ENCODE assay signal across 18 cellular contexts in the genomic region with DNA sequence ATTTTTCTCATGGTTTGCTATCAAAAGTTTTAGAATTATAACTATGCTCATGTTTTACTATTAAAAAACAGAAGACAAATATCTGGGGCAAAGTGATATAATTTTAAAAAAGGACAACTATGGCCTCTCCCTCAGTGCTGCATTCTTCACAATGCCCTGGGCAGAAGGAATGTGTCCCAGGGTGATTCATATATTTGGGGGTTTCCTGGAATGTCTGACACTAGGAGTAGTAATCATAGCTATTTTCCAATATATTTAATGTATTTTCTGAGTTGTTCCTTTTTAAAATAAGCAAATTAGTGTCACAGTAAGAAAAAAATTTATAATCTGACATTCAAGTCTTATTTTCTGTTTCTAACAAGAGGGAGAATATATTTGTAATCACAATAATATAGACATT.
DNase-seq lines count a peak whose midpoint lies in the region; ATAC-seq and TF ChIP-seq lines count a peak whose summit lies in the region.
"Had no signal": no experiment of that assay in that cellular context is flagged by ENCODE, and none has a peak within 500 bp of the region (broad histone marks: within the 10 kb centered on the region; RNA-seq: fewer than 3 reads in every experiment).

No MANE protein-coding gene starts in this region.

- H3K27ac ChIP-seq in RWPE2 (ENCODE audit: poor library complexity, severe bottlenecking) = peak overlapping the region; percentile 25
- H3K27ac ChIP-seq in body of pancreas = no peak overlapping the region
- H3K27ac ChIP-seq in right cardiac atrium (ENCODE audit: low read length) = no peak overlapping the region
- H3K27ac ChIP-seq: prostate gland had no signal

- H3K36me3 ChIP-seq in RWPE2 (ENCODE audit: low read depth) (no peaks in the 10 kb centered on the region), body of pancreas (replicated peaks in 1 of 2; ENCODE audit: insufficient read depth in 1 of 2, low read depth in 2 of 2) (no peaks in the 10 kb centered on the region)
- H3K36me3 ChIP-seq: prostate gland had no signal

- intact Hi-C loops in body of pancreas (cut with DNase I) = no loop called here
- intact Hi-C loops in lower leg skin (cut with DNase I; ENCODE audit: low total_unique reads) = no loop called here
- intact Hi-C loops in right cardiac atrium (cut with DNase I) = no loop called here

- H3K27me3 ChIP-seq in RWPE2 (ENCODE audit: insufficient read depth, poor library complexity, severe bottlenecking) (no peaks in the 10 kb centered on the region), body of pancreas (no peaks in the 10 kb centered on the region), right cardiac atrium (ENCODE audit: control insufficient read depth, insufficient read depth) (no peaks in the 10 kb centered on the region)

- ATAC-seq in RWPE2 (ENCODE audit: low read depth) (peak; percentile 91), body of pancreas (no peak), GM19395 (IDR thresholded peaks at IDR 0.05; ENCODE audit: unreplicated experiment) (no peak), right cardiac atrium (no peak)
- ATAC-seq: activated naive CD8-positive, alpha-beta T cell treated with anti-CD3 and anti-CD28 coated beads, Interleukin-2, amount 50 U/mL, for 24 hours had no signal

- no peak overlapping the region for H3K4me3 ChIP-seq in RWPE2 (ENCODE audit: severe bottlenecking)
- H3K4me3 ChIP-seq in body of pancreas = no peak overlapping the region
- H3K4me3 ChIP-seq in lower leg skin (ENCODE audit: low read depth, poor library complexity, severe bottlenecking) = no peak overlapping the region
- H3K4me3 ChIP-seq in right cardiac atrium (ENCODE audit: low read length) = no peak overlapping the region
- H3K4me3 ChIP-seq: prostate gland had no signal

- DNase-seq in EH (ENCODE audit: low read depth) = peak; percentile 12
- no peak for DNase-seq in RWPE2 (ENCODE audit: low spot score)
- peak; percentile 56 for DNase-seq in dermis blood vessel endothelial cell
- peak; percentile 72 for DNase-seq in myocyte (ENCODE audit: low read depth)
- no peak for DNase-seq in body of pancreas
- DNase-seq in lower leg skin (ENCODE audit: low spot score in 2 of 2) = no peak
- no peak for DNase-seq in right cardiac atrium
- DNase-seq: activated CD4-positive, alpha-beta T cell treated with anti-CD3 and anti-CD28 coated beads, Interleukin-2, amount 10 ng/mL, durations not matched to agents 7 days and 5 days; activated naive CD8-positive, alpha-beta T cell treated with anti-CD3 and anti-CD28 coated beads, Interleukin-2, amount 50 U/mL, for 24 hours; activated T-cell treated with anti-CD3 and anti-CD28 coated beads, Interleukin-2, amount 50 U/mL, for 24 hours; foreskin melanocyte; NCI-H1417; NCI-H510A; OCI-M1; stimulated activated CD4-positive, alpha-beta T cell treated with anti-CD3 and anti-CD28 coated beads, Interleukin-1b, Interleukin-23, amount 100 ng/mL, for 48 hours; stimulated activated CD8-positive, alpha-beta memory T cell treated with anti-CD3 and anti-CD28 coated beads, Interleukin-4, amount 100 ng/mL, for 48 hours had no signal

- no peaks in the 10 kb centered on the region for H3K9me3 ChIP-seq in RWPE2 (ENCODE audit: severe bottlenecking)
- H3K9me3 ChIP-seq in body of pancreas = no peaks in the 10 kb centered on the region
- no peaks in the 10 kb centered on the region for H3K9me3 ChIP-seq in right cardiac atrium (ENCODE audit: control insufficient read depth, low read length)
- H3K9me3 ChIP-seq: prostate gland had no signal

- no peak for TF ChIP-seq POLR2A in body of pancreas (IDR thresholded peaks at IDR 0.05)
- no peak for TF ChIP-seq POLR2A in lower leg skin (IDR thresholded peaks at IDR 0.05)

- TF ChIP-seq CTCF in RWPE2 (IDR thresholded peaks at IDR 0.05; ENCODE audit: poor library complexity, severe bottlenecking) = no peak
- TF ChIP-seq CTCF in body of pancreas (IDR thresholded peaks at IDR 0.05) = no peak
- TF ChIP-seq CTCF in lower leg skin (IDR thresholded peaks at IDR 0.05) = no peak

- H3K4me1 ChIP-seq in RWPE2 (ENCODE audit: insufficient read depth, poor library complexity, severe bottlenecking) (peaks cover 10% of the 10 kb centered on the region), body of pancreas (no peaks in the 10 kb centered on the region), right cardiac atrium (ENCODE audit: control insufficient read depth, insufficient read depth, low read length) (no peaks in the 10 kb centered on the region)
- H3K4me1 ChIP-seq: prostate gland had no signal

Comparison
In these comparisons a context has a peak if more than half of its experiments do, and no peak if none do; other contexts are left out.
1. DNase-seq: peak in EH (single experiment), dermis blood vessel endothelial cell (single experiment) and myocyte (single experiment); none in RWPE2 (single experiment), body of pancreas (0 of 4), lower leg skin (0 of 2) and right cardiac atrium (0 of 3).